Comparison of ENCODE assay signal across 1 cellular context in genomic region chr10:127033569-127034175, GRCh38.
TF ChIP-seq lines count a peak whose summit lies in the region.

No MANE protein-coding gene starts in this region.

TF ChIP-seq in HepG2, 621 proteins besides CTCF, POLR2A, EP300 and RAD21 (continued from another document and continues in another):
- TF ChIP-seq NFAT5 (CRISPR knock-in tag; IDR thresholded peaks at IDR 0.05) = no peak
- no peak for TF ChIP-seq EHMT2 (IDR thresholded peaks at IDR 0.05; ENCODE audit: borderline replicate concordance, low read depth, low read length)
- no peak for TF ChIP-seq ZNF34 (CRISPR knock-in tag; IDR thresholded peaks at IDR 0.05; ENCODE audit: borderline replicate concordance)
- peak; percentile 87 for TF ChIP-seq ZNF644 (CRISPR knock-in tag; IDR thresholded peaks at IDR 0.05; ENCODE audit: low read depth)
- no peak; a peak in 1 of 4 replicates for TF ChIP-seq NR2F1 (CRISPR knock-in tag; IDR thresholded peaks at IDR 0.05)
- TF ChIP-seq PAXIP1 (CRISPR knock-in tag; conservative IDR thresholded peaks at IDR 0.05) = peak; percentile 83
- 0 out of 2 replicates have a peak, but pooled peaks have one; percentile 46 for TF ChIP-seq DPF2 (CRISPR knock-in tag; IDR thresholded peaks at IDR 0.05; ENCODE audit: borderline replicate concordance, low read depth)
- no peak for TF ChIP-seq ZNF589 (CRISPR knock-in tag; conservative IDR thresholded peaks at IDR 0.05)
- TF ChIP-seq GMEB2 (CRISPR knock-in tag; IDR thresholded peaks at IDR 0.05; ENCODE audit: low read depth) = no peak
- TF ChIP-seq ZNF720 (CRISPR knock-in tag; IDR thresholded peaks at IDR 0.05) = no peak
- TF ChIP-seq GATA4 (IDR thresholded peaks at IDR 0.05; ENCODE audit: borderline replicate concordance, low read depth) = 0 out of 2 replicates have a peak, but pooled peaks have one; percentile 11
- no peak for TF ChIP-seq ZNF563 (CRISPR knock-in tag; IDR thresholded peaks at IDR 0.05)
- TF ChIP-seq GABPB1 (CRISPR knock-in tag; IDR thresholded peaks at IDR 0.05) = no peak; the same call in 1 of the 2 replicates
- TF ChIP-seq, protein P1, sequence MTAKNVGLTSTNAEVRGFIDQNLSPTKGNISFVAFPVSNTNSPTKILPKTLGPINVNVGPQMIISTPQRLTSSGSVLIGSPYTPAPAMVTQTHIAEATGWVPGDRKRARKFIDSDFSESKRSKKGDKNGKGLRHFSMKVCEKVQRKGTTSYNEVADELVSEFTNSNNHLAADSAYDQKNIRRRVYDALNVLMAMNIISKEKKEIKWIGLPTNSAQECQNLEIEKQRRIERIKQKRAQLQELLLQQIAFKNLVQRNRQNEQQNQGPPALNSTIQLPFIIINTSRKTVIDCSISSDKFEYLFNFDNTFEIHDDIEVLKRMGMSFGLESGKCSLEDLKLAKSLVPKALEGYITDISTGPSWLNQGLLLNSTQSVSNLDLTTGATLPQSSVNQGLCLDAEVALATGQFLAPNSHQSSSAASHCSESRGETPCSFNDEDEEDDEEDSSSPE (CRISPR knock-in tag; IDR thresholded peaks at IDR 0.05) = no peak
- no peak for TF ChIP-seq NCOA1 (CRISPR knock-in tag; IDR thresholded peaks at IDR 0.05)
- no peak for TF ChIP-seq CHCHD3 (CRISPR knock-in tag; IDR thresholded peaks at IDR 0.05)
- no peak for TF ChIP-seq TERF1 (CRISPR knock-in tag; IDR thresholded peaks at IDR 0.05)
- TF ChIP-seq DMAP1 (CRISPR knock-in tag; IDR thresholded peaks at IDR 0.05) = peak; percentile 31; the same call in 1 of the 2 replicates
- TF ChIP-seq GLI4 (CRISPR knock-in tag; IDR thresholded peaks at IDR 0.05; ENCODE audit: borderline replicate concordance) = no peak
- TF ChIP-seq TRIM22 (IDR thresholded peaks at IDR 0.05) = no peak
- TF ChIP-seq, protein P2, sequence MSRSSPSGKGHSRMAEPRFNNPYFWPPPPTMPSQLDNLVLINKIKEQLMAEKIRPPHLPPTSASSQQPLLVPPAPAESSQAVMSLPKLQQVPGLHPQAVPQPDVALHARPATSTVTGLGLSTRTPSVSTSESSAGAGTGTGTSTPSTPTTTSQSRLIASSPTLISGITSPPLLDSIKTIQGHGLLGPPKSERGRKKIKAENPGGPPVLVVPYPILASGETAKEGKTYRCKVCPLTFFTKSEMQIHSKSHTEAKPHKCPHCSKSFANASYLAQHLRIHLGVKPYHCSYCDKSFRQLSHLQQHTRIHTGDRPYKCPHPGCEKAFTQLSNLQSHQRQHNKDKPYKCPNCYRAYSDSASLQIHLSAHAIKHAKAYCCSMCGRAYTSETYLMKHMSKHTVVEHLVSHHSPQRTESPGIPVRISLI (CRISPR knock-in tag; IDR thresholded peaks at IDR 0.05; ENCODE audit: borderline replicate concordance) = no peak
- no peak for TF ChIP-seq THAP8 (CRISPR knock-in tag; IDR thresholded peaks at IDR 0.05; ENCODE audit: borderline replicate concordance)
- TF ChIP-seq, protein P3, sequence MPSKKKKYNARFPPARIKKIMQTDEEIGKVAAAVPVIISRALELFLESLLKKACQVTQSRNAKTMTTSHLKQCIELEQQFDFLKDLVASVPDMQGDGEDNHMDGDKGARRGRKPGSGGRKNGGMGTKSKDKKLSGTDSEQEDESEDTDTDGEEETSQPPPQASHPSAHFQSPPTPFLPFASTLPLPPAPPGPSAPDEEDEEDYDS (CRISPR knock-in tag; IDR thresholded peaks at IDR 0.05) = 0 out of 2 replicates have a peak, but pooled peaks have one; percentile 30
- TF ChIP-seq SP2 (CRISPR knock-in tag; IDR thresholded peaks at IDR 0.05) = no peak
- TF ChIP-seq SIX4 (CRISPR knock-in tag; IDR thresholded peaks at IDR 0.05) = no peak
- no peak for TF ChIP-seq ATRX (CRISPR knock-in tag; IDR thresholded peaks at IDR 0.05; ENCODE audit: borderline replicate concordance)
- no peak; the same call in 1 of the 2 replicates for TF ChIP-seq ZNF567 (CRISPR knock-in tag; IDR thresholded peaks at IDR 0.05; ENCODE audit: borderline replicate concordance)
- TF ChIP-seq NFKB2 (CRISPR knock-in tag; IDR thresholded peaks at IDR 0.05; ENCODE audit: borderline replicate concordance) = no peak
- TF ChIP-seq ZNF44 (CRISPR knock-in tag; IDR thresholded peaks at IDR 0.05) = no peak
- TF ChIP-seq, protein P4, sequence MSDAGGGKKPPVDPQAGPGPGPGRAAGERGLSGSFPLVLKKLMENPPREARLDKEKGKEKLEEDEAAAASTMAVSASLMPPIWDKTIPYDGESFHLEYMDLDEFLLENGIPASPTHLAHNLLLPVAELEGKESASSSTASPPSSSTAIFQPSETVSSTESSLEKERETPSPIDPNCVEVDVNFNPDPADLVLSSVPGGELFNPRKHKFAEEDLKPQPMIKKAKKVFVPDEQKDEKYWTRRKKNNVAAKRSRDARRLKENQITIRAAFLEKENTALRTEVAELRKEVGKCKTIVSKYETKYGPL (CRISPR knock-in tag; IDR thresholded peaks at IDR 0.05) = no peak
- TF ChIP-seq PLSCR1 (CRISPR knock-in tag; IDR thresholded peaks at IDR 0.05; ENCODE audit: borderline replicate concordance) = no peak
- peak; percentile 69; the same call in 1 of the 2 replicates for TF ChIP-seq KDM6A (CRISPR knock-in tag; IDR thresholded peaks at IDR 0.05; ENCODE audit: low read depth)
- peak; percentile 76 for TF ChIP-seq RXRB (CRISPR knock-in tag; IDR thresholded peaks at IDR 0.05; ENCODE audit: borderline replicate concordance)
- no peak for TF ChIP-seq GTF2F1 (IDR thresholded peaks at IDR 0.05; ENCODE audit: low read length)
- no peak for TF ChIP-seq EEA1 (CRISPR knock-in tag; IDR thresholded peaks at IDR 0.05; ENCODE audit: borderline replicate concordance)
- TF ChIP-seq TP53 (CRISPR knock-in tag; conservative IDR thresholded peaks at IDR 0.05) = peak; percentile 96
